ENCODE assay signal across 26 cellular contexts in the genomic region with DNA sequence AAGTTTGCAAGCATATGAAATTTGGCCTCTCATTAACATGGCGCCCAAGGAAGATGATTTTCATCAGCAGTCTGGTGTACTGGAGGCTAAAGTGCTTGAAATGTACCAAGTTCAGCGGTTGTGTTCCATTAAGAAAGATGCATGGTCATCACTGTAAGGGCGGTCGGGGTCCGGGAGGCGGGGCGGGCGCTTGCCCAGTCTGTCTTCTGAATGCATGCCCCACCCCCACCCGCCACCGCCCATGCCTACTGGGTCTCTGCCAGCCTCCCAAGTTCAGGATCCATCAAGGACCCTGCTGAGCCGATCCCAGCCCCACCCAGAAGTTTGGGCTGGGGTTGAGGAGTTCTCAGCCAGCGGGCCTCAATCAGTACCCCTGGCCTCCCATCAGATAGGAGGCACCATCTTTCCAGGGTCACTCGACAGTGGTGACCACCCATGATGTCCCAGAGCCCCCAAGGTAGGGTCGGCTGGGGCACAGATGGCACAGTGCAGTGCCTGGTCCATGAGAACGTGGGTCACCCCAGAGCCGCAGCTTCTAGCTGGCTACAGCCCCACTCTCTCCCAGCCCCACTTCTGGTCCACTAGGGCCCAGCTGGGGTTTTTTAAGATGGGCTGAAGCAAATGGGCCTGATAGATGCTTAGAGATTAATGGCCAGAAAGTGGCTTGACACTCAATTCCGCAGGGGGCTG. TPM values are rescaled to one million over a fixed set of nuclear protein-coding genes. Genes with fewer than 3 reads are reported as not detected.
"Had no signal": no experiment of that assay in that cellular context is flagged by ENCODE, and none has a peak within 500 bp of the region (broad histone marks: within the 10 kb centered on the region; RNA-seq: fewer than 3 reads in every experiment).

No MANE protein-coding gene starts in this region.

- H3K9me3 ChIP-seq: gastrocnemius medialis, testis, transverse colon had no signal

- H3K79me2 ChIP-seq: hepatocyte had no signal

- H3K4me2 ChIP-seq: hepatocyte had no signal

- H3K4me3 ChIP-seq: gastrocnemius medialis, hepatocyte, testis, transverse colon had no signal

- ATAC-seq: effector memory CD8-positive, alpha-beta T cell; gastrocnemius medialis; left cardiac atrium; naive thymus-derived CD4-positive, alpha-beta T cell; right cardiac atrium; stimulated activated naive CD8-positive, alpha-beta T cell treated with anti-CD3 and anti-CD28 coated beads, Interleukin-15, Interleukin-2, amounts not matched to agents 100 U/mL and 50 U/mL, for 24 hours; T-helper 17 cell had no signal

- H3K27me3 ChIP-seq: gastrocnemius medialis, hepatocyte, testis, transverse colon had no signal

- H3K4me1 ChIP-seq: gastrocnemius medialis, testis, transverse colon had no signal

- H3K27ac ChIP-seq: gastrocnemius medialis, hepatocyte, testis, transverse colon, WERI-Rb-1 had no signal

- DNase-seq: activated CD4-positive, alpha-beta memory T cell treated with anti-CD3 and anti-CD28 coated beads for 36 hours; activated CD4-positive, alpha-beta T cell treated with anti-CD3 and anti-CD28 coated beads, Interleukin-2, amount 10 ng/mL, durations not matched to agents 24 days and 14 days; activated CD4-positive, CD25-positive, alpha-beta regulatory T cell treated with anti-CD3 and anti-CD28 coated beads, Interleukin-2, amount 50 U/mL, for 72 hours; activated CD8-positive, alpha-beta memory T cell treated with anti-CD3 and anti-CD28 coated beads, Interleukin-2, amount 50 U/mL, for 4 hours; activated gamma-delta T cell; activated T-cell treated with anti-CD3 and anti-CD28 coated beads, Interleukin-2, amount 50 U/mL, for 24 hours; cortex of kidney; effector memory CD8-positive, alpha-beta T cell; erythroblast; gastrocnemius medialis; left cardiac atrium; midbrain; naive thymus-derived CD4-positive, alpha-beta T cell; nucleus accumbens; right cardiac atrium; stimulated activated CD4-positive, alpha-beta T cell treated with anti-CD3 and anti-CD28 coated beads, Interleukin-12 subunit alpha, Interleukin-12 subunit beta, amount 100 ng/mL, for 4 hours; stimulated activated CD4-positive, alpha-beta T cell treated with anti-CD3 and anti-CD28 coated beads, Interleukin-4, amount 100 ng/mL, for 1 hour; stimulated activated naive CD8-positive, alpha-beta T cell treated with anti-CD3 and anti-CD28 coated beads, Interleukin-15, Interleukin-2, amounts not matched to agents 100 U/mL and 50 U/mL, for 24 hours; T-helper 17 cell; T1000; testis; transverse colon; WERI-Rb-1 had no signal

- H2AFZ ChIP-seq: hepatocyte had no signal

RNA-seq across cellular contexts. Expression of a gene that starts 24.4 kb away (rescaled TPM):
- total RNA-seq: cerebellum; gastrocnemius medialis; hepatocyte; left cardiac atrium; naive thymus-derived CD4-positive, alpha-beta T cell; right cardiac atrium; skeletal muscle tissue; T-helper 17 cell; transverse colon had no signal
- polyA plus RNA-seq: hepatocyte had no signal
